ENCODE assay signal across 8 cellular contexts in the genomic region with DNA sequence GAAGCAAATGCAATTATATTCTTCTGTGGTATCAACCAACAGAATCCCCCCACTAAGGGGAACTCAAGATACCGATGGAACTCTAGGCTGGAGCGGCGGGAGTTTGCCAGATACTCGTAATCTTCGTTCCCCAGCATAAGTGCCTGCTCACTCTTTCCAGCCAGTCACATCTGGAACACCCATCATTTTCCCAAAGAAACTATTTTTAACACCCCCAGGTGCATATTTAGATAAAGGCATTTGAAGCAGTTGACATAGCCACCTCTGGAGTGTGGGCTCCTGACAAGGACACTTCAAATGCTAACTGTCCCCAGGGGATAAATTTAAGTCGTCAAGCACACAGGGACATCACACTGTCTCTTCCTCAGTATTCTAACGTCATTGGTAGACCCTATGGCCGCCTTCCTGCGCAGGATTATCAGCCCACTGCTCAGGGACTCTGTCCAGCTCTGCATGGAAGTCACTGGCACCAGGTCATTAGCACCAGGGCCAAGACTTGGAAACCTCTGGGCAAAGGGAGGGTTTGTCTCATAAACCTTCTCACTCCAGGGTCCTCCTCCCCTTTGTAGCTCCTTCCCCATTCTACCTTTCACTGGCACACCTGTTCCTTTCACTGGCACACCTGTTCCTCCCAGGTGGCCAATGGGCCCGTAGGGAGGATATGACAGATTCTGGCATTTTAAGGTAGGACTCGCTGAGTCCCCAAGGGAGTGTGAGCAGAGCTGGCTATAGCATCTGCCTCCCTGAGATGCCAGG. TPM values are rescaled to one million over a fixed set of nuclear protein-coding genes. Genes with fewer than 3 reads are reported as not detected.
DNase-seq lines count a peak whose midpoint lies in the region; ATAC-seq and TF ChIP-seq lines count a peak whose summit lies in the region.

No MANE protein-coding gene starts in this region.

- WGBS in SK-N-SH (ENCODE audit: low lambda C conversion rate): 76% methylated on average over 11 of the region's 11 CpGs

- no peaks in the 10 kb centered on the region for H4K20me1 ChIP-seq in SK-N-SH (ENCODE audit: insufficient read depth)

- H3K27ac Mint-ChIP-seq in activated CD8-positive, alpha-beta T cell treated with anti-CD3 and anti-CD28 coated beads for 36 hours: peak overlapping the region; percentile 75

- peak overlapping the region; percentile 98 for H3K4me2 ChIP-seq in SK-N-SH

- intact Hi-C loops in activated CD8-positive, alpha-beta T cell treated with anti-CD3 and anti-CD28 coated beads for 36 hours (cut with micrococcal nuclease): no loop called here
- intact Hi-C loops in left colon (cut with DNase I, micrococcal nuclease): no loop called here

- H3K27me3 ChIP-seq in SK-N-SH (ENCODE audit: insufficient read depth) (no peaks in the 10 kb centered on the region), iPS-15b (ENCODE audit: control insufficient read depth, insufficient read depth, low read length) (peaks cover 12% of the 10 kb centered on the region)

- peaks cover 13% of the 10 kb centered on the region for H3K4me1 Mint-ChIP-seq in activated CD8-positive, alpha-beta T cell treated with anti-CD3 and anti-CD28 coated beads for 36 hours (ENCODE audit: low read depth)

- no peaks in the 10 kb centered on the region for H3K27me3 Mint-ChIP-seq in activated CD8-positive, alpha-beta T cell treated with anti-CD3 and anti-CD28 coated beads for 36 hours

- no peaks in the 10 kb centered on the region for H3K36me3 Mint-ChIP-seq in activated CD8-positive, alpha-beta T cell treated with anti-CD3 and anti-CD28 coated beads for 36 hours (ENCODE audit: low read depth)

- H3K79me2 ChIP-seq in SK-N-SH (ENCODE audit: insufficient read depth): no peaks in the 10 kb centered on the region

- no peak; the same call in 2 of the 3 replicates for ATAC-seq in SK-N-SH treated with all-trans-retinoic acid at 6 μM for 48 hours
- no peak for ATAC-seq in activated CD8-positive, alpha-beta T cell treated with anti-CD3 and anti-CD28 coated beads for 36 hours
- no peak for ATAC-seq in GM18873 (IDR thresholded peaks at IDR 0.05; ENCODE audit: low FRiP score, unreplicated experiment)
- ATAC-seq in left colon: no peak
- no peak for ATAC-seq in HG03378 (IDR thresholded peaks at IDR 0.05; ENCODE audit: unreplicated experiment)

- CTCF ChIA-PET in SK-N-SH (lab: Yijun Ruan, JAX): interaction anchor here (1.1 to 5.7 kb wide), 10 partner anchors 9 to 637 kb away, joined by 3 to 38 read pairs (median 4); no protein-coding TSS in a partner anchor
- CTCF ChIA-PET in activated CD8-positive, alpha-beta T cell treated with anti-CD3 and anti-CD28 coated beads for 36 hours (lab: Charles Lee): interaction anchor here (1.0 to 6.6 kb wide), 8 partner anchors 9 to 222 kb away, joined by 3 to 67 read pairs (median 6); no protein-coding TSS in a partner anchor

- H3K9ac ChIP-seq in SK-N-SH (peak overlapping the region; percentile 81), iPS-15b (ENCODE audit: low read depth, low read length) (peak overlapping the region; percentile 61)

- H3F3A ChIP-seq in SK-N-SH (replicated peaks; ENCODE audit: insufficient read depth): peaks cover 5% of the 10 kb centered on the region

- peak overlapping the region; percentile 84 to 95; a peak in 3 of 4 replicates for H3K27ac ChIP-seq in SK-N-SH (ENCODE audit: low read depth in 2 of 2, low read length in 1 of 2)
- peak overlapping the region; percentile 87 for H3K27ac ChIP-seq in temporal lobe (ENCODE audit: low read depth, low read length)

- no peaks in the 10 kb centered on the region for H3K9me2 ChIP-seq in SK-N-SH

- peak overlapping the region; percentile 73 for H3K4me3 Mint-ChIP-seq in activated CD8-positive, alpha-beta T cell treated with anti-CD3 and anti-CD28 coated beads for 36 hours

- H3K4me1 ChIP-seq in SK-N-SH (ENCODE audit: control insufficient read depth in 1 of 2, insufficient read depth in 2 of 2, low read depth in 1 of 2, low read length in 1 of 2): peaks cover 15 to 17% of the 10 kb centered on the region in 2 experiments; a peak in 3 of 4 replicates
- H3K4me1 ChIP-seq in iPS-15b (ENCODE audit: control insufficient read depth, insufficient read depth, low read length): peaks cover 21% of the 10 kb centered on the region

- H3K36me3 ChIP-seq in SK-N-SH (replicated peaks in 1 of 2; ENCODE audit: control insufficient read depth in 1 of 2, insufficient read depth in 2 of 2, low read length in 1 of 2): no peaks in the 10 kb centered on the region
- H3K36me3 ChIP-seq in iPS-15b (ENCODE audit: control insufficient read depth, insufficient read depth, low read length): no peaks in the 10 kb centered on the region

- H3K4me3 ChIP-seq in SK-N-SH (ENCODE audit: low read depth in 2 of 2, low read length in 1 of 2) (peak overlapping the region; percentile 58 to 71), iPS-15b (ENCODE audit: low read depth, low read length) (peak overlapping the region; percentile 61)

- H2AFZ ChIP-seq in SK-N-SH (ENCODE audit: low read depth): peak overlapping the region; percentile 91

- TF ChIP-seq CTCF in SK-N-SH (IDR thresholded peaks at IDR 0.05): no peak
- no peak for TF ChIP-seq CTCF in activated CD8-positive, alpha-beta T cell treated with anti-CD3 and anti-CD28 coated beads for 36 hours (IDR thresholded peaks at IDR 0.05)

- H3K9me3 Mint-ChIP-seq in activated CD8-positive, alpha-beta T cell treated with anti-CD3 and anti-CD28 coated beads for 36 hours: no peaks in the 10 kb centered on the region

- no peak for DNase-seq in SK-N-SH
- DNase-seq in activated CD8-positive, alpha-beta T cell treated with anti-CD3 and anti-CD28 coated beads for 36 hours: no peak
- no peak for DNase-seq in left colon

- H3K9me3 ChIP-seq in SK-N-SH (no peaks in the 10 kb centered on the region), iPS-15b (ENCODE audit: control insufficient read depth, insufficient read depth, low read length) (no peaks in the 10 kb centered on the region)

- POLR2A ChIA-PET in SK-N-SH (lab: Yijun Ruan, JAX): interaction anchor here (0.9 to 2.8 kb wide), 6 partner anchors 9 to 112 kb away, joined by 3 to 30 read pairs (median 6); partner anchors contain the start of genes H3-3A and SDE2
- POLR2A ChIA-PET in activated CD8-positive, alpha-beta T cell treated with anti-CD3 and anti-CD28 coated beads for 36 hours (lab: Charles Lee): interaction anchor here (0.6 to 4.4 kb wide), 12 partner anchors 8 to 644 kb away, joined by 3 to 37 read pairs (median 6); partner anchors contain the start of gene H3-3A

- TF ChIP-seq EP300 in SK-N-SH (IDR thresholded peaks at IDR 0.05; ENCODE audit: borderline replicate concordance in 1 of 2, low read depth in 1 of 2, low read length in 1 of 2): no peak

- no peak for TF ChIP-seq RAD21 in SK-N-SH (IDR thresholded peaks at IDR 0.05; ENCODE audit: low read length)

TF ChIP-seq in SK-N-SH, 30 proteins besides CTCF, POLR2A, EP300 and RAD21 (continues in another document):
- TF ChIP-seq USF2 (IDR thresholded peaks at IDR 0.05; ENCODE audit: borderline replicate concordance, low read depth, low read length) (no peak), FOXM1 (IDR thresholded peaks at IDR 0.05; ENCODE audit: low read depth) (no peak)

TF ChIP-seq in SK-N-SH treated with all-trans-retinoic acid at 6 μM for 48 hours, 23 proteins besides CTCF, POLR2A, EP300 and RAD21 (continues in another document):
- TF ChIP-seq ESRRG (CRISPR knock-in tag; IDR thresholded peaks at IDR 0.05): no peak
- TF ChIP-seq, protein P1, sequence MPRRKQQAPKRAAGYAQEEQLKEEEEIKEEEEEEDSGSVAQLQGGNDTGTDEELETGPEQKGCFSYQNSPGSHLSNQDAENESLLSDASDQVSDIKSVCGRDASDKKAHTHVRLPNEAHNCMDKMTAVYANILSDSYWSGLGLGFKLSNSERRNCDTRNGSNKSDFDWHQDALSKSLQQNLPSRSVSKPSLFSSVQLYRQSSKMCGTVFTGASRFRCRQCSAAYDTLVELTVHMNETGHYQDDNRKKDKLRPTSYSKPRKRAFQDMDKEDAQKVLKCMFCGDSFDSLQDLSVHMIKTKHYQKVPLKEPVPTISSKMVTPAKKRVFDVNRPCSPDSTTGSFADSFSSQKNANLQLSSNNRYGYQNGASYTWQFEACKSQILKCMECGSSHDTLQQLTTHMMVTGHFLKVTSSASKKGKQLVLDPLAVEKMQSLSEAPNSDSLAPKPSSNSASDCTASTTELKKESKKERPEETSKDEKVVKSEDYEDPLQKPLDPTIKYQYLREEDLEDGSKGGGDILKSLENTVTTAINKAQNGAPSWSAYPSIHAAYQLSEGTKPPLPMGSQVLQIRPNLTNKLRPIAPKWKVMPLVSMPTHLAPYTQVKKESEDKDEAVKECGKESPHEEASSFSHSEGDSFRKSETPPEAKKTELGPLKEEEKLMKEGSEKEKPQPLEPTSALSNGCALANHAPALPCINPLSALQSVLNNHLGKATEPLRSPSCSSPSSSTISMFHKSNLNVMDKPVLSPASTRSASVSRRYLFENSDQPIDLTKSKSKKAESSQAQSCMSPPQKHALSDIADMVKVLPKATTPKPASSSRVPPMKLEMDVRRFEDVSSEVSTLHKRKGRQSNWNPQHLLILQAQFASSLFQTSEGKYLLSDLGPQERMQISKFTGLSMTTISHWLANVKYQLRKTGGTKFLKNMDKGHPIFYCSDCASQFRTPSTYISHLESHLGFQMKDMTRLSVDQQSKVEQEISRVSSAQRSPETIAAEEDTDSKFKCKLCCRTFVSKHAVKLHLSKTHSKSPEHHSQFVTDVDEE (CRISPR knock-in tag; IDR thresholded peaks at IDR 0.05): no peak
- no peak for TF ChIP-seq CSRNP3 (CRISPR knock-in tag; IDR thresholded peaks at IDR 0.05)

RNA-seq across cellular contexts. Expression of gene H3-3A, which starts 48.8 kb away (rescaled TPM):
- 315 and 370 TPM in 2 replicates for polyA plus RNA-seq in SK-N-SH (2012; rRNA removed)
- polyA plus RNA-seq in SK-N-SH (2012; cell fraction: cytosol; rRNA removed): 299 and 383 TPM in 2 replicates
- 85.2 and 129 TPM in 2 replicates for polyA plus RNA-seq in SK-N-SH (2012; cell fraction: nucleus; rRNA removed)
- 100 to 1,000 TPM; 287 to 308 TPM for total RNA-seq in activated CD8-positive, alpha-beta T cell treated with anti-CD3 and anti-CD28 coated beads for 36 hours
- total RNA-seq in temporal lobe (292 TPM), left colon (100 to 1,000 TPM; 743 to 759 TPM)
